ENCODE assay signal across 11 cellular contexts in genomic region chr19:13506550-13506878, GRCh38. TPM values are rescaled to one million over a fixed set of nuclear protein-coding genes. Genes with fewer than 3 reads are reported as not detected.
DNase-seq lines count a peak whose midpoint lies in the region; ATAC-seq and TF ChIP-seq lines count a peak whose summit lies in the region.
"Had no signal": no experiment of that assay in that cellular context is flagged by ENCODE, and none has a peak within 500 bp of the region (broad histone marks: within the 10 kb centered on the region; RNA-seq: fewer than 3 reads in every experiment).

No MANE protein-coding gene starts in this region.

- POLR2A ChIA-PET in AG04449 (lab: Yijun Ruan, JAX), result no interaction called here

- under 1% methylated on average over 15 of the region's 15 CpGs for WGBS in esophagus muscularis mucosa

- H3K27me3 ChIP-seq in H7 (ENCODE audit: control insufficient read depth, insufficient read depth, low read length) (peaks cover 36% of the 10 kb centered on the region), esophagus muscularis mucosa (peaks cover 0 to 96% (median 25%) of the 10 kb centered on the region in 4 donors), neuron (ENCODE audit: insufficient read depth, low read length) (peaks cover 59% of the 10 kb centered on the region), brain microvascular endothelial cell (replicated peaks) (peaks cover 33% of the 10 kb centered on the region)

- peaks cover 0 to 2% (median 0%) of the 10 kb centered on the region in 6 donors for H3K9me3 Mint-ChIP-seq in immature natural killer cell

- no peak overlapping the region for H2AFZ ChIP-seq in neuron (ENCODE audit: low read depth, low read length)

- no peaks in the 10 kb centered on the region for H3K9me3 ChIP-seq in esophagus muscularis mucosa
- H3K9me3 ChIP-seq in neuron (ENCODE audit: low read length), result no peaks in the 10 kb centered on the region
- H3K9me3 ChIP-seq: Peyer's patch had no signal

- no peak for ATAC-seq in HG02981 (IDR thresholded peaks at IDR 0.05; ENCODE audit: unreplicated experiment)
- ATAC-seq in HG03139 (IDR thresholded peaks at IDR 0.05; ENCODE audit: unreplicated experiment), result no peak

- TF ChIP-seq CTCF in AG04449 (IDR thresholded peaks at IDR 0.05; ENCODE audit: insufficient read depth, low read length, missing control alignments) (peak; percentile 6), esophagus muscularis mucosa (IDR thresholded peaks at IDR 0.05) (no peak), brain microvascular endothelial cell (IDR thresholded peaks at IDR 0.05; ENCODE audit: low read depth, low read length, missing control alignments) (no peak)

- peaks cover 14 to 17% (median 16%) of the 10 kb centered on the region in 3 donors for H3K27me3 Mint-ChIP-seq in immature natural killer cell (ENCODE audit: low read depth in 3 of 3)

- H3K4me3 Mint-ChIP-seq in immature natural killer cell, result peak overlapping the region in 1 of 5 donors; percentile 22

- H3K4me1 ChIP-seq in esophagus muscularis mucosa, result peaks cover 5 to 15% (median 10%) of the 10 kb centered on the region in 4 donors
- peaks cover 3% of the 10 kb centered on the region for H3K4me1 ChIP-seq in neuron (ENCODE audit: insufficient read depth, low read length)

- CTCF ChIA-PET in AG04449 (lab: Yijun Ruan, JAX), result interaction anchor here (0.6 to 1.1 kb wide), 6 partner anchors 13 to 530 kb away, joined by 3 read pairs; no protein-coding TSS in a partner anchor

- TF ChIP-seq POLR2A in esophagus muscularis mucosa (IDR thresholded peaks at IDR 0.05; ENCODE audit: low read depth), result no peak

- DNase-seq in AG04449 (ENCODE audit: low read depth, low spot score), result no peak
- DNase-seq in H7, result no peak
- DNase-seq in esophagus muscularis mucosa (ENCODE audit: extremely low spot score), result no peak
- no peak for DNase-seq in immature natural killer cell
- no peak for DNase-seq in brain microvascular endothelial cell
- DNase-seq: NCI-H446, Peyer's patch had no signal

- H3K36me3 ChIP-seq in H7 (replicated peaks; ENCODE audit: control insufficient read depth, insufficient read depth, low read length), result no peaks in the 10 kb centered on the region
- H3K36me3 ChIP-seq in esophagus muscularis mucosa, result no peaks in the 10 kb centered on the region
- no peaks in the 10 kb centered on the region for H3K36me3 ChIP-seq in neuron (ENCODE audit: insufficient read depth, low read length)
- H3K36me3 ChIP-seq in brain microvascular endothelial cell (replicated peaks), result no peaks in the 10 kb centered on the region
- H3K36me3 ChIP-seq: Peyer's patch had no signal

- H3K27ac ChIP-seq in esophagus muscularis mucosa (replicated peaks in 1 of 4) (no peak overlapping the region), brain microvascular endothelial cell (no peak overlapping the region)
- H3K27ac ChIP-seq: Peyer's patch had no signal

- intact Hi-C loops in esophagus muscularis mucosa (cut with DNase I), result no loop called here

- TF ChIP-seq EP300 in esophagus muscularis mucosa (IDR thresholded peaks at IDR 0.05), result no peak

- H3K4me3 ChIP-seq in AG04449 (ENCODE audit: low read depth, low read length), result peak overlapping the region; percentile 61
- H3K4me3 ChIP-seq in H7 (ENCODE audit: insufficient read depth, low read depth, low read length), result peak overlapping the region; percentile 74
- H3K4me3 ChIP-seq in esophagus muscularis mucosa, result peak overlapping the region; percentile 42 to 53 (median 47)
- H3K4me3 ChIP-seq in neuron (ENCODE audit: low read length), result peak overlapping the region; percentile 28
- H3K4me3 ChIP-seq in brain microvascular endothelial cell (ENCODE audit: low read depth, low read length), result no peak overlapping the region

- in situ Hi-C loops in brain microvascular endothelial cell (cut with HindIII; ENCODE audit: low pct_ligation_motif_present, low sequenced_read_pairs), result no loop called here

- no peaks in the 10 kb centered on the region for H3K36me3 Mint-ChIP-seq in immature natural killer cell
- H3K36me3 Mint-ChIP-seq: CD4-positive, CD25-positive, alpha-beta regulatory T cell had no signal

- no peak overlapping the region for H3K27ac Mint-ChIP-seq in immature natural killer cell
- H3K27ac Mint-ChIP-seq: CD4-positive, CD25-positive, alpha-beta regulatory T cell had no signal

- H3K4me1 Mint-ChIP-seq in immature natural killer cell, result peaks cover 0 to 3% of the 10 kb centered on the region in 2 donors

RNA-seq across cellular contexts. Expression of gene CACNA1A, which starts 0.2 kb away (rescaled TPM):
- total RNA-seq in H7 (2014; rRNA removed; shearing (Covaris generic)), result 2.8 and 4.1 TPM in 2 replicates
- under 1 TPM; 0.33 to 0.75 (median 0.43) TPM for total RNA-seq in esophagus muscularis mucosa
- 1 to 10 TPM in 1 of 3 donors, under 1 TPM in 1, not detected in 1; 0.12 to 1.4 TPM for polyA plus RNA-seq in immature natural killer cell
